In genomic region chr1:186682721-186683120, GRCh38 we compare ENCODE assay signal across 2 cellular contexts.
A peak's percentile ranks its signal among the peaks of the same experiment; 100 is the strongest.
TF ChIP-seq lines count a peak whose summit lies in the region.

No MANE protein-coding gene starts in this region.

TF ChIP-seq in SK-N-SH, 30 proteins besides CTCF, POLR2A, EP300 and RAD21 (continued from another document):
- peak; percentile 26; the same call in 1 of the 2 replicates for TF ChIP-seq SMC3 (IDR thresholded peaks at IDR 0.05; ENCODE audit: low read depth, low read length)
- no peak for TF ChIP-seq MAX (IDR thresholded peaks at IDR 0.05; ENCODE audit: low read depth)
- no peak for TF ChIP-seq FOXJ3 (CRISPR knock-in tag; IDR thresholded peaks at IDR 0.05)
- no peak for TF ChIP-seq SIN3A (IDR thresholded peaks at IDR 0.05; ENCODE audit: borderline replicate concordance, low read depth, low read length)

TF ChIP-seq in SK-N-SH treated with all-trans-retinoic acid at 6 μM for 48 hours, 23 proteins besides CTCF, POLR2A, EP300 and RAD21 (continued from another document):
- TF ChIP-seq TSHZ2 (CRISPR knock-in tag; IDR thresholded peaks at IDR 0.05) (no peak), ARNTL (CRISPR knock-in tag; IDR thresholded peaks at IDR 0.05; ENCODE audit: borderline replicate concordance, low read depth) (no peak), PATZ1 (CRISPR knock-in tag; IDR thresholded peaks at IDR 0.05; ENCODE audit: borderline replicate concordance) (no peak), GLIS3 (CRISPR knock-in tag; IDR thresholded peaks at IDR 0.05) (no peak), BACH2 (CRISPR knock-in tag; IDR thresholded peaks at IDR 0.05; ENCODE audit: borderline replicate concordance) (no peak), POU6F1 (CRISPR knock-in tag; IDR thresholded peaks at IDR 0.05; ENCODE audit: borderline replicate concordance, low read depth) (no peak), SNAI2 (CRISPR knock-in tag; IDR thresholded peaks at IDR 0.05) (no peak), ZNF565 (CRISPR knock-in tag; conservative IDR thresholded peaks at IDR 0.05; ENCODE audit: low read depth) (no peak), ISL1 (CRISPR knock-in tag; IDR thresholded peaks at IDR 0.05) (no peak), ZNF70 (CRISPR knock-in tag; IDR thresholded peaks at IDR 0.05) (no peak), ZFP3 (CRISPR knock-in tag; IDR thresholded peaks at IDR 0.05) (no peak), TOX (CRISPR knock-in tag; IDR thresholded peaks at IDR 0.05; ENCODE audit: borderline replicate concordance) (no peak), ZC3H10 (CRISPR knock-in tag; IDR thresholded peaks at IDR 0.05) (no peak), OSR1 (CRISPR knock-in tag; IDR thresholded peaks at IDR 0.05) (no peak), CSDC2 (CRISPR knock-in tag; IDR thresholded peaks at IDR 0.05) (no peak)
